In genomic region chr22:43080661-43081060, GRCh38 we compare ENCODE assay signal across 2 cellular contexts.
TF ChIP-seq lines count a peak whose summit lies in the region.
"Not testable (repeated sequence)": the region's sequence is repeated elsewhere in the genome, so short reads cannot be mapped to it uniquely, and the experiment has no call there.

No MANE protein-coding gene starts in this region.

TF ChIP-seq in IMR-90, 13 proteins besides CTCF, POLR2A, EP300 and RAD21:
- peak; percentile 64 for TF ChIP-seq MAFK (IDR thresholded peaks at IDR 0.05; ENCODE audit: low read depth, low read length)

TF ChIP-seq in HepG2, 621 proteins besides CTCF, POLR2A, EP300 and RAD21:
- TF ChIP-seq, protein P1, sequence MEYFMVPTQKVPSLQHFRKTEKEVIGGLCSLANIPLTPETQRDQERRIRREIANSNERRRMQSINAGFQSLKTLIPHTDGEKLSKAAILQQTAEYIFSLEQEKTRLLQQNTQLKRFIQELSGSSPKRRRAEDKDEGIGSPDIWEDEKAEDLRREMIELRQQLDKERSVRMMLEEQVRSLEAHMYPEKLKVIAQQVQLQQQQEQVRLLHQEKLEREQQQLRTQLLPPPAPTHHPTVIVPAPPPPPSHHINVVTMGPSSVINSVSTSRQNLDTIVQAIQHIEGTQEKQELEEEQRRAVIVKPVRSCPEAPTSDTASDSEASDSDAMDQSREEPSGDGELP (IDR thresholded peaks at IDR 0.05; ENCODE audit: borderline replicate concordance, low read depth), result peak; percentile 54; the same call in 1 of the 2 replicates
- TF ChIP-seq, protein P2, sequence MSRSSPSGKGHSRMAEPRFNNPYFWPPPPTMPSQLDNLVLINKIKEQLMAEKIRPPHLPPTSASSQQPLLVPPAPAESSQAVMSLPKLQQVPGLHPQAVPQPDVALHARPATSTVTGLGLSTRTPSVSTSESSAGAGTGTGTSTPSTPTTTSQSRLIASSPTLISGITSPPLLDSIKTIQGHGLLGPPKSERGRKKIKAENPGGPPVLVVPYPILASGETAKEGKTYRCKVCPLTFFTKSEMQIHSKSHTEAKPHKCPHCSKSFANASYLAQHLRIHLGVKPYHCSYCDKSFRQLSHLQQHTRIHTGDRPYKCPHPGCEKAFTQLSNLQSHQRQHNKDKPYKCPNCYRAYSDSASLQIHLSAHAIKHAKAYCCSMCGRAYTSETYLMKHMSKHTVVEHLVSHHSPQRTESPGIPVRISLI (CRISPR knock-in tag; IDR thresholded peaks at IDR 0.05; ENCODE audit: borderline replicate concordance), result peak; percentile 71; the same call in 1 of the 2 replicates
- TF ChIP-seq NR2F6 (IDR thresholded peaks at IDR 0.05) (0 out of 2 replicates have a peak, but pooled peaks have one; percentile 16), HNF4A (CRISPR knock-in tag; IDR thresholded peaks at IDR 0.05) (peak; percentile 51), ZEB1 (IDR thresholded peaks at IDR 0.05; ENCODE audit: insufficient replicate concordance, low read depth) (peak; percentile 29), FOSL2 (CRISPR knock-in tag; IDR thresholded peaks at IDR 0.05) (peak; percentile 59; the same call in 1 of the 2 replicates), NR2C2 (CRISPR knock-in tag; IDR thresholded peaks at IDR 0.05; ENCODE audit: borderline replicate concordance) (peak; percentile 16; the same call in 1 of the 2 replicates), MAFF (IDR thresholded peaks at IDR 0.05; ENCODE audit: low read depth, low read length) (peak; percentile 89), SAP130 (CRISPR knock-in tag; IDR thresholded peaks at IDR 0.05; ENCODE audit: low read depth) (0 out of 2 replicates have a peak, but pooled peaks have one; percentile 20), MAFK (conservative IDR thresholded peaks at IDR 0.05 in 1 of 2, IDR thresholded peaks at IDR 0.05 in 1 of 2; ENCODE audit: low read length in 2 of 2) (peak; percentile 86 to 92)
- TF ChIP-seq NR2F6 (CRISPR knock-in tag; IDR thresholded peaks at IDR 0.05), result not testable (repeated sequence)
